ENCODE assay signal across 35 cellular contexts in genomic region chr4:16804581-16804980, GRCh38.
"Had no signal": no experiment of that assay in that cellular context is flagged by ENCODE, and none has a peak within 500 bp of the region (broad histone marks: within the 10 kb centered on the region; RNA-seq: fewer than 3 reads in every experiment).

No MANE protein-coding gene starts in this region.

- DNase-seq: Karpas-422, Kasumi-1, MG63, MM.1S, MV-4-11, NCI-H1048, NCI-H1092, NCI-H1092 treated with DMSO at 0.1 percent for 48 hours, NCI-H1105, NCI-H1105 treated with DMSO at 0.1 percent for 48 hours, NCI-H1417, NCI-H1417 treated with DMSO at 0.1 percent for 48 hours, NCI-H1436, NCI-H1436 treated with DMSO at 0.1 percent for 48 hours, NCI-H146, NCI-H1694, NCI-H1694 treated with DMSO at 0.1 percent for 48 hours, NCI-H187, NCI-H187 treated with DMSO at 0.1 percent for 48 hours, NCI-H1930, NCI-H2029, NCI-H2029 treated with DMSO at 0.1 percent for 48 hours, NCI-H2081, NCI-H2081 treated with DMSO at 0.1 percent for 48 hours, NCI-H2107, NCI-H2171, NCI-H2171 treated with DMSO at 0.1 percent for 48 hours, NCI-H2227 treated with DMSO at 0.1 percent for 48 hours, NCI-H226, NCI-H345, NCI-H446, NCI-H446 treated with DMSO at 0.1 percent for 48 hours, NCI-H510A, NCI-H510A treated with DMSO at 0.1 percent for 48 hours, NCI-H524 had no signal

- H3K9me3 ChIP-seq: MG63 had no signal

- H3K36me3 ChIP-seq: MG63 had no signal

- H3K27me3 ChIP-seq: MG63 had no signal

- H3K4me3 ChIP-seq: MG63 had no signal
